In genomic region chr13:111516712-111517640, GRCh38 we compare ENCODE assay signal across 15 cellular contexts.
A peak's percentile ranks its signal among the peaks of the same experiment; 100 is the strongest.
DNase-seq lines count a peak whose midpoint lies in the region; ATAC-seq and TF ChIP-seq lines count a peak whose summit lies in the region.
"Had no signal": no experiment of that assay in that cellular context is flagged by ENCODE, and none has a peak within 500 bp of the region (broad histone marks: within the 10 kb centered on the region; RNA-seq: fewer than 3 reads in every experiment).

No MANE protein-coding gene starts in this region.

- DNase-seq in LNCaP clone FGC (ENCODE audit: low read depth) (no peak), osteoblast (ENCODE audit: insufficient read length, low spot score, missing footprints) (no peak), activated gamma-delta T cell (lab: John Stamatoyannopoulos, UW) (no peak)
- no peak for DNase-seq in natural killer cell treated with Interleukin-12 subunit alpha and Interleukin-12 subunit beta and Interleukin-15 and Interleukin-18, amount 100 ng/mL, for 72 hours (ENCODE audit: low spot score)
- DNase-seq: activated CD4-positive, alpha-beta T cell treated with anti-CD3 and anti-CD28 coated beads, Interleukin-2, amount 50 U/mL, for 1 hour; activated T-cell treated with anti-CD3 and anti-CD28 coated beads, Interleukin-2, amount 50 U/mL, for 4 hours; central memory CD4-positive, alpha-beta T cell; effector memory CD8-positive, alpha-beta T cell; hippocampal formation; NCI-H1930 had no signal

- no peak overlapping the region for H3K27ac Mint-ChIP-seq in natural killer cell treated with Interleukin-12 subunit alpha and Interleukin-12 subunit beta and Interleukin-15 and Interleukin-18, amount 100 ng/mL, for 72 hours
- H3K27ac Mint-ChIP-seq: effector memory CD8-positive, alpha-beta T cell; progenitor cell of endocrine pancreas had no signal

- no peak overlapping the region for H3K4me3 ChIP-seq in BLaER1 treated with 17β-estradiol and CSF1 and Interleukin-3, amounts not matched to agents 10 nM and 100 nM
- H3K4me3 ChIP-seq in LNCaP clone FGC (ENCODE audit: low read depth, low read length) (0 out of 2 replicates have a peak overlapping the region, but pooled peaks have one; percentile 15), osteoblast (ENCODE audit: insufficient read depth, low read length) (no peak overlapping the region)

- H3K4me1 Mint-ChIP-seq in natural killer cell treated with Interleukin-12 subunit alpha and Interleukin-12 subunit beta and Interleukin-15 and Interleukin-18, amount 100 ng/mL, for 72 hours (ENCODE audit: low read depth in 2 of 2) = no peaks in the 10 kb centered on the region

- peaks cover 0 to 20% (median 0%) of the 10 kb centered on the region in 11 experiments; a peak in 2 of 22 replicates for H4K20me1 ChIP-seq in BLaER1 treated with 17β-estradiol and CSF1 and Interleukin-3, amounts not matched to agents 10 nM and 100 nM
- H4K20me1 ChIP-seq in osteoblast (ENCODE audit: insufficient read depth, low read length) = no peaks in the 10 kb centered on the region

- H3K36me3 Mint-ChIP-seq in natural killer cell treated with Interleukin-12 subunit alpha and Interleukin-12 subunit beta and Interleukin-15 and Interleukin-18, amount 100 ng/mL, for 72 hours = no peaks in the 10 kb centered on the region

- H3K4me1 ChIP-seq in BLaER1 treated with 17β-estradiol and CSF1 and Interleukin-3, amounts not matched to agents 10 nM and 100 nM = peaks cover 16 to 34% (median 26%) of the 10 kb centered on the region in 10 experiments; a peak in 18 of 20 replicates
- H3K4me1 ChIP-seq in osteoblast (ENCODE audit: insufficient read depth, low read length) = no peaks in the 10 kb centered on the region

- 0 out of 22 replicates have a peak overlapping the region, but pooled peaks of 2 of the 11 experiments have one; percentile 13 to 40 for H3K9ac ChIP-seq in BLaER1 treated with 17β-estradiol and CSF1 and Interleukin-3, amounts not matched to agents 10 nM and 100 nM

- TF ChIP-seq CTCF in LNCaP clone FGC (IDR thresholded peaks at IDR 0.05; ENCODE audit: control insufficient read depth, extremely low read depth, insufficient read depth) = 0 out of 2 replicates have a peak, but pooled peaks have one; percentile 9
- no peak for TF ChIP-seq CTCF in osteoblast (IDR thresholded peaks at IDR 0.05; ENCODE audit: extremely low read depth, low read depth, low read length)

- H3K36me3 ChIP-seq in BLaER1 treated with 17β-estradiol and CSF1 and Interleukin-3, amounts not matched to agents 10 nM and 100 nM = no peaks in the 10 kb centered on the region
- no peaks in the 10 kb centered on the region for H3K36me3 ChIP-seq in osteoblast (ENCODE audit: insufficient read depth, low read length)

- H2AFZ ChIP-seq in osteoblast (ENCODE audit: low read length) = no peak overlapping the region

- H3K4me3 Mint-ChIP-seq in natural killer cell treated with Interleukin-12 subunit alpha and Interleukin-12 subunit beta and Interleukin-15 and Interleukin-18, amount 100 ng/mL, for 72 hours = no peak overlapping the region
- H3K4me3 Mint-ChIP-seq: activated T-cell treated with anti-CD3 and anti-CD28 coated beads, Interleukin-2, amount 50 U/mL, for 4 hours; effector memory CD8-positive, alpha-beta T cell had no signal

- ATAC-seq in SK-N-SH treated with all-trans-retinoic acid at 6 μM for 48 hours (peak; percentile 60), HG02970 (IDR thresholded peaks at IDR 0.05; ENCODE audit: low FRiP score, unreplicated experiment) (no peak)
- ATAC-seq in natural killer cell treated with Interleukin-12 subunit alpha and Interleukin-12 subunit beta and Interleukin-15 and Interleukin-18, amount 100 ng/mL, for 72 hours = no peak
- ATAC-seq: activated T-cell treated with anti-CD3 and anti-CD28 coated beads, Interleukin-2, amount 50 U/mL, for 4 hours; effector memory CD8-positive, alpha-beta T cell had no signal

- no peaks in the 10 kb centered on the region for H3K9me3 ChIP-seq in BLaER1 treated with 17β-estradiol and CSF1 and Interleukin-3, amounts not matched to agents 10 nM and 100 nM (replicated peaks in 1 of 11)
- no peaks in the 10 kb centered on the region for H3K9me3 ChIP-seq in osteoblast (ENCODE audit: low read depth, low read length)

- H3K27ac ChIP-seq in BLaER1 treated with 17β-estradiol and CSF1 and Interleukin-3, amounts not matched to agents 10 nM and 100 nM = no peak overlapping the region
- no peak overlapping the region for H3K27ac ChIP-seq in osteoblast (ENCODE audit: low read depth, low read length)
- H3K27ac ChIP-seq: C4-2B had no signal

- no peaks in the 10 kb centered on the region for H3K9me3 Mint-ChIP-seq in natural killer cell treated with Interleukin-12 subunit alpha and Interleukin-12 subunit beta and Interleukin-15 and Interleukin-18, amount 100 ng/mL, for 72 hours
- H3K9me3 Mint-ChIP-seq: activated T-cell treated with anti-CD3 and anti-CD28 coated beads, Interleukin-2, amount 50 U/mL, for 4 hours; effector memory CD8-positive, alpha-beta T cell had no signal

- no peaks in the 10 kb centered on the region for H3K27me3 Mint-ChIP-seq in natural killer cell treated with Interleukin-12 subunit alpha and Interleukin-12 subunit beta and Interleukin-15 and Interleukin-18, amount 100 ng/mL, for 72 hours

- H3K27me3 ChIP-seq in BLaER1 treated with 17β-estradiol and CSF1 and Interleukin-3, amounts not matched to agents 10 nM and 100 nM = peaks cover 0 to 29% (median 0%) of the 10 kb centered on the region in 11 experiments; a peak in 9 of 22 replicates
- no peaks in the 10 kb centered on the region for H3K27me3 ChIP-seq in osteoblast (ENCODE audit: insufficient read depth, low read length)

- H3K4me2 ChIP-seq in BLaER1 treated with 17β-estradiol and CSF1 and Interleukin-3, amounts not matched to agents 10 nM and 100 nM = peak overlapping the region; percentile 24 to 76 (median 61)
- peak overlapping the region; percentile 28 for H3K4me2 ChIP-seq in osteoblast (ENCODE audit: insufficient read depth, low read length)

- H3K79me2 ChIP-seq in osteoblast (ENCODE audit: insufficient read depth, low read length) = no peaks in the 10 kb centered on the region

TF ChIP-seq in SK-N-SH treated with all-trans-retinoic acid at 6 μM for 48 hours, 23 proteins besides CTCF, POLR2A, EP300 and RAD21:
- TF ChIP-seq ZNF565 (CRISPR knock-in tag; conservative IDR thresholded peaks at IDR 0.05; ENCODE audit: low read depth) = no peak
- TF ChIP-seq ZNF70 (CRISPR knock-in tag; IDR thresholded peaks at IDR 0.05) = no peak
- TF ChIP-seq TCF4 (CRISPR knock-in tag; IDR thresholded peaks at IDR 0.05; ENCODE audit: borderline replicate concordance) = no peak
- TF ChIP-seq ESRRG (CRISPR knock-in tag; IDR thresholded peaks at IDR 0.05) = no peak
